In genomic region chr13:32911506-32911905, GRCh38 we compare ENCODE assay signal across 7 cellular contexts.
DNase-seq lines count a peak whose midpoint lies in the region; ATAC-seq and TF ChIP-seq lines count a peak whose summit lies in the region.

No MANE protein-coding gene starts in this region.

- no peak for DNase-seq in GM06990 (ENCODE audit: extremely low read depth, insufficient read length)
- DNase-seq in NCI-H146 (lab: John Stamatoyannopoulos, UW), result peak; percentile 76
- no peak for DNase-seq in left ventricle myocardium superior
- DNase-seq in stimulated activated naive CD8-positive, alpha-beta T cell treated with anti-CD3 and anti-CD28 coated beads, Interleukin-15, Interleukin-2, amounts not matched to agents 100 U/mL and 50 U/mL, for 24 hours, result peak; percentile 12

- no peak overlapping the region for H3K4me3 ChIP-seq in GM06990 (replicated peaks; ENCODE audit: low read depth, low read length)
- no peak overlapping the region for H3K4me3 ChIP-seq in WI38 (ENCODE audit: low read depth, low read length)

- no peaks in the 10 kb centered on the region for H3K27me3 ChIP-seq in GM06990 (replicated peaks; ENCODE audit: control insufficient read depth, insufficient read depth, low read length)

- H3K36me3 ChIP-seq in GM06990 (ENCODE audit: control insufficient read depth, insufficient read depth, low read length), result no peaks in the 10 kb centered on the region

- ATAC-seq in GM21786 (IDR thresholded peaks at IDR 0.05; ENCODE audit: unreplicated experiment) (peak; percentile 74), left ventricle myocardium superior (peak; percentile 79), GM21737 (IDR thresholded peaks at IDR 0.05; ENCODE audit: unreplicated experiment) (no peak)
- ATAC-seq in stimulated activated naive CD8-positive, alpha-beta T cell treated with anti-CD3 and anti-CD28 coated beads, Interleukin-15, Interleukin-2, amounts not matched to agents 100 U/mL and 50 U/mL, for 24 hours, result peak; percentile 87

- TF ChIP-seq CTCF in GM06990 (IDR thresholded peaks at IDR 0.05; ENCODE audit: insufficient read depth, low read length, poor library complexity, severe bottlenecking), result peak; percentile 64
- 0 out of 2 replicates have a peak, but pooled peaks have one; percentile 35 for TF ChIP-seq CTCF in WI38 (IDR thresholded peaks at IDR 0.05; ENCODE audit: low read depth, low read length)

- intact Hi-C loops in left ventricle myocardium superior (cut with micrococcal nuclease), result no loop called here

Comparison
In these comparisons a context has a peak if more than half of its experiments do, and no peak if none do; other contexts are left out.
1. DNase-seq: peak in NCI-H146 (single experiment) and stimulated activated naive CD8-positive, alpha-beta T cell treated with anti-CD3 and anti-CD28 coated beads, Interleukin-15, Interleukin-2, amounts not matched to agents 100 U/mL and 50 U/mL, for 24 hours (single experiment); none in GM06990 (single experiment) and left ventricle myocardium superior (single experiment).